In the genomic region with DNA sequence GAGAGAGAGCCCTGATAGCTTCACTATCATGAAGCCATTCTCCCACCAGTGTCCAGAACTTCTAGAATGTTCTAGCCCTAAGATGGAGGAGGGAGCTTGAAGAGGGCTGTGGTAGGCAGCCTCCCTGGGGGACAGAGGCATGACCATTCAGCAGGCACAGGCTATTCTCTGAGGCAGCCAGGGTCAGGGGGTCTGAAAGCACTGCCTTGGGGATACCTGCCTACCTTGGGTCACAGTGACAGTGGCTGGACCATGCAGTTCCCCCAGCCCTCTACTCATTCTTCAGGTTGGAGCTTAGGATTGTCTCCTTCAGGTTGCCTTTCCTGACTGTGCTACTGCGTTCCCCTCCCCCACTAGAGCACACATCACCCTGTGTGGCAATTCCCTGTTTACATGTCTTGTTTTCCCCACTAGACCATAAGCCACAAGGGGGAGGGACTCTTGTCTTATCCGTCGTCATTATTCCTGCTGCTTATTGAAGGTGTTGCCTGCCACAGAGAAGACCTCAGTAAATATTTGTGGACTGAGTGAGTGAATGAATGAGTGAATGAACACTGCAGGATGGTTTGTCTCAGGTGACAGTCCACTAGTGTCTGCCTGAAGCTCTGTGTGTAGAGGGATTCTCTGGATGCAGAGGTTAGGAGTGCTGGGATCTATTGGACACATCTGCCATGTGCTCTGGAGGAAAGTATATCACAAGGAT, we compare ENCODE assay signal across 1 cellular context.
TF ChIP-seq lines count a peak whose summit lies in the region.

No MANE protein-coding gene starts in this region.

TF ChIP-seq in HepG2, 621 proteins besides CTCF, POLR2A, EP300 and RAD21 (continues in another document):
- TF ChIP-seq DPF2 (CRISPR knock-in tag; IDR thresholded peaks at IDR 0.05; ENCODE audit: borderline replicate concordance, low read depth) (peak; percentile 60; the same call in 1 of the 2 replicates), ZSCAN31 (CRISPR knock-in tag; IDR thresholded peaks at IDR 0.05; ENCODE audit: low read depth) (no peak), SOX5 (CRISPR knock-in tag; IDR thresholded peaks at IDR 0.05; ENCODE audit: borderline replicate concordance) (peak; percentile 82), KMT2B (CRISPR knock-in tag; IDR thresholded peaks at IDR 0.05) (peak; percentile 67; the same call in 1 of the 2 replicates), NFKB2 (CRISPR knock-in tag; IDR thresholded peaks at IDR 0.05; ENCODE audit: borderline replicate concordance) (no peak), HOXD1 (CRISPR knock-in tag; IDR thresholded peaks at IDR 0.05) (no peak), ZNF256 (CRISPR knock-in tag; conservative IDR thresholded peaks at IDR 0.05) (no peak), GATAD2A (CRISPR knock-in tag; IDR thresholded peaks at IDR 0.05) (peak; percentile 96), ZNF878 (CRISPR knock-in tag; IDR thresholded peaks at IDR 0.05) (peak; percentile 53; the same call in 1 of the 2 replicates), NR2C2 (CRISPR knock-in tag; IDR thresholded peaks at IDR 0.05; ENCODE audit: borderline replicate concordance) (0 out of 2 replicates have a peak, but pooled peaks have one; percentile 23), SALL1 (CRISPR knock-in tag; IDR thresholded peaks at IDR 0.05) (peak; percentile 84), NFIC (IDR thresholded peaks at IDR 0.05; ENCODE audit: low read length) (no peak), ZNF205 (CRISPR knock-in tag; IDR thresholded peaks at IDR 0.05) (peak; percentile 70; the same call in 1 of the 2 replicates), TBL1XR1 (IDR thresholded peaks at IDR 0.05; ENCODE audit: borderline replicate concordance, low read length, partially characterized antibody) (peak; percentile 20), KDM6A (CRISPR knock-in tag; IDR thresholded peaks at IDR 0.05; ENCODE audit: low read depth) (peak; percentile 88), ELF3 (CRISPR knock-in tag; IDR thresholded peaks at IDR 0.05) (peak; percentile 43; the same call in 1 of the 2 replicates), FOXJ3 (CRISPR knock-in tag; IDR thresholded peaks at IDR 0.05; ENCODE audit: borderline replicate concordance) (peak; percentile 73), HMG20A (CRISPR knock-in tag; IDR thresholded peaks at IDR 0.05; ENCODE audit: borderline replicate concordance) (peak; percentile 79; the same call in 1 of the 2 replicates), MBD4 (IDR thresholded peaks at IDR 0.05; ENCODE audit: borderline replicate concordance, low read length) (no peak), ZNF3 (CRISPR knock-in tag; IDR thresholded peaks at IDR 0.05) (peak; percentile 65; the same call in 1 of the 2 replicates), THAP11 (CRISPR knock-in tag; IDR thresholded peaks at IDR 0.05) (peak; percentile 71), ZNF780A (CRISPR knock-in tag; IDR thresholded peaks at IDR 0.05) (0 out of 2 replicates have a peak, but pooled peaks have one; percentile 36), ZKSCAN8 (CRISPR knock-in tag; IDR thresholded peaks at IDR 0.05; ENCODE audit: borderline replicate concordance) (peak; percentile 40; the same call in 1 of the 2 replicates), ATF7 (IDR thresholded peaks at IDR 0.05) (peak; percentile 33; the same call in 1 of the 2 replicates), ATF7 (CRISPR knock-in tag; IDR thresholded peaks at IDR 0.05) (peak; percentile 41; the same call in 1 of the 2 replicates), PPARG (CRISPR knock-in tag; conservative IDR thresholded peaks at IDR 0.05) (peak; percentile 83), ZNF879 (CRISPR knock-in tag; IDR thresholded peaks at IDR 0.05) (no peak), IRF2 (CRISPR knock-in tag; IDR thresholded peaks at IDR 0.05) (peak; percentile 76), HNF4A (CRISPR knock-in tag; IDR thresholded peaks at IDR 0.05) (peak; percentile 62), MXD4 (CRISPR knock-in tag; IDR thresholded peaks at IDR 0.05) (peak; percentile 45; the same call in 1 of the 2 replicates), CHD2 (IDR thresholded peaks at IDR 0.05; ENCODE audit: low read depth, low read length) (peak; percentile 64; the same call in 1 of the 2 replicates), KLF6 (CRISPR knock-in tag; IDR thresholded peaks at IDR 0.05) (0 out of 2 replicates have a peak, but pooled peaks have one; percentile 35), ZNF367 (CRISPR knock-in tag; IDR thresholded peaks at IDR 0.05; ENCODE audit: borderline replicate concordance) (no peak), ZNF678 (CRISPR knock-in tag; IDR thresholded peaks at IDR 0.05) (no peak), LCORL (IDR thresholded peaks at IDR 0.05) (no peak), LCORL (CRISPR knock-in tag; IDR thresholded peaks at IDR 0.05) (peak; percentile 73), HMG20B (CRISPR knock-in tag; conservative IDR thresholded peaks at IDR 0.05) (peak; percentile 91), CEBPB (IDR thresholded peaks at IDR 0.05; ENCODE audit: borderline replicate concordance, low read depth, low read length) (peak; percentile 94), CBX5 (CRISPR knock-in tag; IDR thresholded peaks at IDR 0.05; ENCODE audit: borderline replicate concordance) (peak; percentile 83; the same call in 1 of the 2 replicates), MTA1 (CRISPR knock-in tag; IDR thresholded peaks at IDR 0.05; ENCODE audit: borderline replicate concordance) (no peak), ZBTB8A (CRISPR knock-in tag; IDR thresholded peaks at IDR 0.05; ENCODE audit: borderline replicate concordance, low read depth) (no peak)
- TF ChIP-seq, protein P1, sequence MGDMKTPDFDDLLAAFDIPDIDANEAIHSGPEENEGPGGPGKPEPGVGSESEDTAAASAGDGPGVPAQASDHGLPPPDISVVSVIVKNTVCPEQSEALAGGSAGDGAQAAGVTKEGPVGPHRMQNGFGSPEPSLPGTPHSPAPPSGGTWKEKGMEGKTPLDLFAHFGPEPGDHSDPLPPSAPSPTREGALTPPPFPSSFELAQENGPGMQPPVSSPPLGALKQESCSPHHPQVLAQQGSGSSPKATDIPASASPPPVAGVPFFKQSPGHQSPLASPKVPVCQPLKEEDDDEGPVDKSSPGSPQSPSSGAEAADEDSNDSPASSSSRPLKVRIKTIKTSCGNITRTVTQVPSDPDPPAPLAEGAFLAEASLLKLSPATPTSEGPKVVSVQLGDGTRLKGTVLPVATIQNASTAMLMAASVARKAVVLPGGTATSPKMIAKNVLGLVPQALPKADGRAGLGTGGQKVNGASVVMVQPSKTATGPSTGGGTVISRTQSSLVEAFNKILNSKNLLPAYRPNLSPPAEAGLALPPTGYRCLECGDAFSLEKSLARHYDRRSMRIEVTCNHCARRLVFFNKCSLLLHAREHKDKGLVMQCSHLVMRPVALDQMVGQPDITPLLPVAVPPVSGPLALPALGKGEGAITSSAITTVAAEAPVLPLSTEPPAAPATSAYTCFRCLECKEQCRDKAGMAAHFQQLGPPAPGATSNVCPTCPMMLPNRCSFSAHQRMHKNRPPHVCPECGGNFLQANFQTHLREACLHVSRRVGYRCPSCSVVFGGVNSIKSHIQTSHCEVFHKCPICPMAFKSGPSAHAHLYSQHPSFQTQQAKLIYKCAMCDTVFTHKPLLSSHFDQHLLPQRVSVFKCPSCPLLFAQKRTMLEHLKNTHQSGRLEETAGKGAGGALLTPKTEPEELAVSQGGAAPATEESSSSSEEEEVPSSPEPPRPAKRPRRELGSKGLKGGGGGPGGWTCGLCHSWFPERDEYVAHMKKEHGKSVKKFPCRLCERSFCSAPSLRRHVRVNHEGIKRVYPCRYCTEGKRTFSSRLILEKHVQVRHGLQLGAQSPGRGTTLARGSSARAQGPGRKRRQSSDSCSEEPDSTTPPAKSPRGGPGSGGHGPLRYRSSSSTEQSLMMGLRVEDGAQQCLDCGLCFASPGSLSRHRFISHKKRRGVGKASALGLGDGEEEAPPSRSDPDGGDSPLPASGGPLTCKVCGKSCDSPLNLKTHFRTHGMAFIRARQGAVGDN (CRISPR knock-in tag; IDR thresholded peaks at IDR 0.05): peak; percentile 55
- TF ChIP-seq, protein P2, sequence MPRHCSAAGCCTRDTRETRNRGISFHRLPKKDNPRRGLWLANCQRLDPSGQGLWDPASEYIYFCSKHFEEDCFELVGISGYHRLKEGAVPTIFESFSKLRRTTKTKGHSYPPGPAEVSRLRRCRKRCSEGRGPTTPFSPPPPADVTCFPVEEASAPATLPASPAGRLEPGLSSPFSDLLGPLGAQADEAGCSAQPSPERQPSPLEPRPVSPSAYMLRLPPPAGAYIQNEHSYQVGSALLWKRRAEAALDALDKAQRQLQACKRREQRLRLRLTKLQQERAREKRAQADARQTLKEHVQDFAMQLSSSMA (CRISPR knock-in tag; IDR thresholded peaks at IDR 0.05): no peak
- TF ChIP-seq, protein P3, sequence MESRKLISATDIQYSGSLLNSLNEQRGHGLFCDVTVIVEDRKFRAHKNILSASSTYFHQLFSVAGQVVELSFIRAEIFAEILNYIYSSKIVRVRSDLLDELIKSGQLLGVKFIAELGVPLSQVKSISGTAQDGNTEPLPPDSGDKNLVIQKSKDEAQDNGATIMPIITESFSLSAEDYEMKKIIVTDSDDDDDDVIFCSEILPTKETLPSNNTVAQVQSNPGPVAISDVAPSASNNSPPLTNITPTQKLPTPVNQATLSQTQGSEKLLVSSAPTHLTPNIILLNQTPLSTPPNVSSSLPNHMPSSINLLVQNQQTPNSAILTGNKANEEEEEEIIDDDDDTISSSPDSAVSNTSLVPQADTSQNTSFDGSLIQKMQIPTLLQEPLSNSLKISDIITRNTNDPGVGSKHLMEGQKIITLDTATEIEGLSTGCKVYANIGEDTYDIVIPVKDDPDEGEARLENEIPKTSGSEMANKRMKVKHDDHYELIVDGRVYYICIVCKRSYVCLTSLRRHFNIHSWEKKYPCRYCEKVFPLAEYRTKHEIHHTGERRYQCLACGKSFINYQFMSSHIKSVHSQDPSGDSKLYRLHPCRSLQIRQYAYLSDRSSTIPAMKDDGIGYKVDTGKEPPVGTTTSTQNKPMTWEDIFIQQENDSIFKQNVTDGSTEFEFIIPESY (CRISPR knock-in tag; IDR thresholded peaks at IDR 0.05): peak; percentile 41; the same call in 1 of the 2 replicates
- TF ChIP-seq, protein P4, sequence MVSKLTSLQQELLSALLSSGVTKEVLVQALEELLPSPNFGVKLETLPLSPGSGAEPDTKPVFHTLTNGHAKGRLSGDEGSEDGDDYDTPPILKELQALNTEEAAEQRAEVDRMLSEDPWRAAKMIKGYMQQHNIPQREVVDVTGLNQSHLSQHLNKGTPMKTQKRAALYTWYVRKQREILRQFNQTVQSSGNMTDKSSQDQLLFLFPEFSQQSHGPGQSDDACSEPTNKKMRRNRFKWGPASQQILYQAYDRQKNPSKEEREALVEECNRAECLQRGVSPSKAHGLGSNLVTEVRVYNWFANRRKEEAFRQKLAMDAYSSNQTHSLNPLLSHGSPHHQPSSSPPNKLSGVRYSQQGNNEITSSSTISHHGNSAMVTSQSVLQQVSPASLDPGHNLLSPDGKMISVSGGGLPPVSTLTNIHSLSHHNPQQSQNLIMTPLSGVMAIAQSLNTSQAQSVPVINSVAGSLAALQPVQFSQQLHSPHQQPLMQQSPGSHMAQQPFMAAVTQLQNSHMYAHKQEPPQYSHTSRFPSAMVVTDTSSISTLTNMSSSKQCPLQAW (CRISPR knock-in tag; IDR thresholded peaks at IDR 0.05): peak; percentile 57; the same call in 1 of the 2 replicates
- TF ChIP-seq, protein P5, sequence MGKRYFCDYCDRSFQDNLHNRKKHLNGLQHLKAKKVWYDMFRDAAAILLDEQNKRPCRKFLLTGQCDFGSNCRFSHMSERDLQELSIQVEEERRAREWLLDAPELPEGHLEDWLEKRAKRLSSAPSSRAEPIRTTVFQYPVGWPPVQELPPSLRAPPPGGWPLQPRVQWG (CRISPR knock-in tag; IDR thresholded peaks at IDR 0.05; ENCODE audit: borderline replicate concordance, low read depth): no peak
- TF ChIP-seq, protein P6, sequence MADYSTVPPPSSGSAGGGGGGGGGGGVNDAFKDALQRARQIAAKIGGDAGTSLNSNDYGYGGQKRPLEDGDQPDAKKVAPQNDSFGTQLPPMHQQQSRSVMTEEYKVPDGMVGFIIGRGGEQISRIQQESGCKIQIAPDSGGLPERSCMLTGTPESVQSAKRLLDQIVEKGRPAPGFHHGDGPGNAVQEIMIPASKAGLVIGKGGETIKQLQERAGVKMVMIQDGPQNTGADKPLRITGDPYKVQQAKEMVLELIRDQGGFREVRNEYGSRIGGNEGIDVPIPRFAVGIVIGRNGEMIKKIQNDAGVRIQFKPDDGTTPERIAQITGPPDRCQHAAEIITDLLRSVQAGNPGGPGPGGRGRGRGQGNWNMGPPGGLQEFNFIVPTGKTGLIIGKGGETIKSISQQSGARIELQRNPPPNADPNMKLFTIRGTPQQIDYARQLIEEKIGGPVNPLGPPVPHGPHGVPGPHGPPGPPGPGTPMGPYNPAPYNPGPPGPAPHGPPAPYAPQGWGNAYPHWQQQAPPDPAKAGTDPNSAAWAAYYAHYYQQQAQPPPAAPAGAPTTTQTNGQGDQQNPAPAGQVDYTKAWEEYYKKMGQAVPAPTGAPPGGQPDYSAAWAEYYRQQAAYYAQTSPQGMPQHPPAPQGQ (CRISPR knock-in tag; IDR thresholded peaks at IDR 0.05; ENCODE audit: borderline replicate concordance): 0 out of 2 replicates have a peak, but pooled peaks have one; percentile 66
